In the genomic region with DNA sequence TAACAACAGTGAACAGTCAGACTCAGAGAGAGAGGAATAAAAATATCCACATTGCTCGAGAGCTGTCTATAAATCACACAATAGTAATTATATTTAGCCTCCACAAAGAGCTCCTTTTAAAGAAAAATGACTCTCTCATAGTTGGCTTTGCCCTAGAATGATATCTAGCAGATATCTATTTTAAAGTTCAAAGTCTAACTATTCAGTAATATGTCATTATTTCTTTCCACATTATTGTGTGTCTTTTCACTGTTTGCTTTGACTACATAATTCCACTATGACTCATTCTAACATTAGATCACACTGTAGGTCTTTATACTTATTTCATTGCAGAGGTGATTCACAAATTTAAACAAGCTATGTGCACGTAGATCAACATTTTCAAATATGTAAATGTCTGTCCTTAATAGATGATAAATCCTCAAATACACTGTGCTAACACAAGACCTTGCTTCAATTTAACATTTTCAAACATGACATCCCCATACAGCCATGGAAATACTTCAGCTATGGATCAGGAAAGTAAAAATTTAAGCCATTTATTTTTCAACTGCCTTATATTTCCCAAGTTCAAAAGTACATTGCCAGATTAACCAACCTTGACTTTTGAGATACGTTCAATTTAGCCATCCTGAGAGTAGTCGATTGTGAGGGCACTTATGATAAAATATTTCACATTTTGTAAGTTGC, we compare ENCODE assay signal across 10 cellular contexts.
DNase-seq lines count a peak whose midpoint lies in the region; ATAC-seq, FAIRE-seq and TF ChIP-seq lines count a peak whose summit lies in the region.
"Had no signal": no experiment of that assay in that cellular context is flagged by ENCODE, and none has a peak within 500 bp of the region (broad histone marks: within the 10 kb centered on the region; RNA-seq: fewer than 3 reads in every experiment).

No MANE protein-coding gene starts in this region.

- no peak overlapping the region for H3K4me3 ChIP-seq in AG10803 (ENCODE audit: low read length)
- H3K4me3 ChIP-seq in bronchial epithelial cell (ENCODE audit: low read depth, low read length), result no peak overlapping the region
- H3K4me3 ChIP-seq in mucosa of descending colon, result no peak overlapping the region
- H3K4me3 ChIP-seq in effector memory CD4-positive, alpha-beta T cell (ENCODE audit: insufficient read depth, low read depth, low read length, poor library complexity, severe bottlenecking), result no peak overlapping the region
- H3K4me3 ChIP-seq: gastrocnemius medialis had no signal

- POLR2A ChIA-PET in T-cell (lab: Charles Lee), result no interaction called here

- DNase-seq in AG10803 (ENCODE audit: low read depth) (peak; percentile 72), HTR-8/SVneo (ENCODE audit: insufficient read length, low spot score) (peak; percentile 28), bronchial epithelial cell (ENCODE audit: low read depth) (peak; percentile 98), mucosa of descending colon (no peak), globus pallidus (ENCODE audit: low spot score) (no peak), T-cell (no peak)
- no peak for DNase-seq in effector memory CD4-positive, alpha-beta T cell
- DNase-seq: gastrocnemius medialis had no signal

- intact Hi-C loops in mucosa of descending colon (cut with DNase I, micrococcal nuclease), result no loop called here

- H3K27me3 ChIP-seq in bronchial epithelial cell (ENCODE audit: control insufficient read depth, insufficient read depth, low read length), result no peaks in the 10 kb centered on the region
- H3K27me3 ChIP-seq in effector memory CD4-positive, alpha-beta T cell (replicated peaks; ENCODE audit: control insufficient read depth, insufficient read depth, low read length, poor library complexity, severe bottlenecking), result no peaks in the 10 kb centered on the region
- H3K27me3 ChIP-seq: gastrocnemius medialis had no signal

- H3K4me1 Mint-ChIP-seq in T-cell, result no peaks in the 10 kb centered on the region

- H3K36me3 ChIP-seq in bronchial epithelial cell (ENCODE audit: control insufficient read depth, insufficient read depth, low read length) (no peaks in the 10 kb centered on the region), mucosa of descending colon (ENCODE audit: low read depth) (no peaks in the 10 kb centered on the region)
- no peaks in the 10 kb centered on the region for H3K36me3 ChIP-seq in effector memory CD4-positive, alpha-beta T cell (ENCODE audit: control insufficient read depth, insufficient read depth, low read length)
- H3K36me3 ChIP-seq: gastrocnemius medialis had no signal

- TF ChIP-seq CTCF in AG10803 (conservative IDR thresholded peaks at IDR 0.05; ENCODE audit: low read length) (no peak), bronchial epithelial cell (IDR thresholded peaks at IDR 0.05; ENCODE audit: insufficient read depth, low read length, severe bottlenecking) (no peak), mucosa of descending colon (IDR thresholded peaks at IDR 0.05) (no peak)

- ATAC-seq in mucosa of descending colon (peak; percentile 85), T-cell (replicated peaks in 1 of 4) (no peak), HG02973 (IDR thresholded peaks at IDR 0.05; ENCODE audit: unreplicated experiment) (no peak)
- ATAC-seq: sciatic nerve had no signal

- no peak overlapping the region for H3K27ac ChIP-seq in effector memory CD4-positive, alpha-beta T cell (ENCODE audit: insufficient read depth, low read length, poor library complexity, severe bottlenecking)

- no peak overlapping the region for H3K4me3 Mint-ChIP-seq in T-cell

- no peaks in the 10 kb centered on the region for H3K4me1 ChIP-seq in mucosa of descending colon (ENCODE audit: low read depth)
- no peaks in the 10 kb centered on the region for H3K4me1 ChIP-seq in effector memory CD4-positive, alpha-beta T cell (ENCODE audit: control insufficient read depth, insufficient read depth, low read length, poor library complexity, severe bottlenecking)

- CTCF ChIA-PET in T-cell (lab: Charles Lee), result interaction anchor here in 1 of 2 donors (0.6 kb wide), 1 partner anchor 18 kb away, joined by 3 read pairs; no protein-coding TSS in a partner anchor

- no peaks in the 10 kb centered on the region for H3K36me3 Mint-ChIP-seq in T-cell

- FAIRE-seq in HTR-8/SVneo (lab: Jason Lieb, UNC), result no peak
- FAIRE-seq in bronchial epithelial cell (lab: Jason Lieb, UNC), result no peak

- peaks cover 7 to 11% of the 10 kb centered on the region in 2 donors for H3K27me3 Mint-ChIP-seq in T-cell

- H3K27ac Mint-ChIP-seq in T-cell, result no peak overlapping the region

- H3K9me3 ChIP-seq in mucosa of descending colon, result no peaks in the 10 kb centered on the region
- H3K9me3 ChIP-seq in effector memory CD4-positive, alpha-beta T cell (ENCODE audit: control insufficient read depth, low read length), result no peaks in the 10 kb centered on the region
- H3K9me3 ChIP-seq: gastrocnemius medialis had no signal

- H3K9me3 Mint-ChIP-seq in T-cell, result no peaks in the 10 kb centered on the region

Comparison
In these comparisons a context has a peak if more than half of its experiments do, and no peak if none do; other contexts are left out.
1. DNase-seq: peak in AG10803 (single experiment), HTR-8/SVneo (single experiment) and bronchial epithelial cell (single experiment); none in mucosa of descending colon (0 of 3), globus pallidus (single experiment), T-cell (0 of 34) and effector memory CD4-positive, alpha-beta T cell (0 of 3).